ENCODE assay signal across 8 cellular contexts in genomic region chr17:75393523-75394331, GRCh38. TPM values are rescaled to one million over a fixed set of nuclear protein-coding genes. Genes with fewer than 3 reads are reported as not detected.
DNase-seq lines count a peak whose midpoint lies in the region; ATAC-seq, FAIRE-seq and TF ChIP-seq lines count a peak whose summit lies in the region.

No MANE protein-coding gene starts in this region.

- TF ChIP-seq RAD21 in A549 (conservative IDR thresholded peaks at IDR 0.05 in 1 of 2, IDR thresholded peaks at IDR 0.05 in 1 of 2): 0 out of 5 replicates have a peak, but pooled peaks of 1 of the 2 experiments have one; percentile 17

- no peaks in the 10 kb centered on the region for H3K9me3 ChIP-seq in A549
- H3K9me3 ChIP-seq in kidney (ENCODE audit: control insufficient read depth in 1 of 2, low read length in 2 of 2): no peaks in the 10 kb centered on the region

- peak overlapping the region; percentile 62 for H3K4me3 ChIP-seq in A549
- peak overlapping the region; percentile 76 to 92 for H3K4me3 ChIP-seq in kidney (ENCODE audit: low read length in 2 of 2)

- TF ChIP-seq CTCF in A549 (IDR thresholded peaks at IDR 0.05) (no peak), kidney (IDR thresholded peaks at IDR 0.05; ENCODE audit: borderline replicate concordance, extremely low read depth, insufficient read depth) (peak; percentile 25)

- WGBS in A549 (ENCODE audit: missing lambda C conversion rate): 2% methylated on average over 25 of the region's 28 CpGs

- H3K4me1 ChIP-seq in A549: peaks cover 30% of the 10 kb centered on the region
- peaks cover 17 to 21% of the 10 kb centered on the region in 2 donors for H3K4me1 ChIP-seq in kidney (ENCODE audit: control insufficient read depth in 1 of 2, insufficient read depth in 1 of 2, low read depth in 1 of 2, low read length in 2 of 2)

- CTCF ChIA-PET in A549 (lab: Yijun Ruan, JAX): interaction anchor here (0.6 to 3.9 kb wide), 24 partner anchors 9 to 279 kb away, joined by 3 to 27 read pairs (median 6); partner anchors contain the start of genes GRB2, MIF4GD and SMIM5

- ATAC-seq in A549 (peak; percentile 99 to 100), GM18867 (IDR thresholded peaks at IDR 0.05; ENCODE audit: unreplicated experiment) (peak; percentile 62), HG03196 (IDR thresholded peaks at IDR 0.05; ENCODE audit: unreplicated experiment) (peak; percentile 79)

- peaks cover 0 to 2% of the 10 kb centered on the region in 2 donors for H3K36me3 ChIP-seq in kidney (ENCODE audit: control insufficient read depth in 1 of 2, insufficient read depth in 2 of 2, low read length in 2 of 2)

- TF ChIP-seq EP300 in A549 (IDR thresholded peaks at IDR 0.05): no peak

- peak overlapping the region; percentile 84 to 88 for H3K9ac ChIP-seq in kidney (ENCODE audit: low read length in 2 of 2)

- peak overlapping the region; percentile 80 to 88 for H3K27ac ChIP-seq in A549
- H3K27ac ChIP-seq in kidney (ENCODE audit: low read depth in 2 of 2, low read length in 2 of 2): peak overlapping the region; percentile 82 to 85

- POLR2A ChIA-PET in A549 (lab: Yijun Ruan, JAX): interaction anchor here (0.5 to 2.5 kb wide), 14 partner anchors 10 to 521 kb away, joined by 3 to 19 read pairs (median 4); partner anchors contain the start of genes FDXR, GRB2, MIF4GD and SLC25A19

- intact Hi-C loops in kidney (cut with DNase I): loop anchor here (10.0 kb wide), 1 partner anchor 49 kb away; no protein-coding TSS in a partner anchor

- FAIRE-seq in A549 (lab: Jason Lieb, UNC) (peak; percentile 92), kidney (lab: Jason Lieb, UNC) (no peak)

- H3K4me2 ChIP-seq in A549: peak overlapping the region; percentile 85

- peak; percentile 79 for TF ChIP-seq POLR2A in A549 (IDR thresholded peaks at IDR 0.05; ENCODE audit: low read length)

- DNase-seq in A549 (ENCODE audit: low read depth in 1 of 2, low spot score in 1 of 2) (peak; percentile 98 to 99), NCI-H345 treated with DMSO at 0.1 percent for 48 hours (lab: John Stamatoyannopoulos, UW; ENCODE audit: unreplicated experiment) (peak; percentile 99), cerebellar nuclear complex (lab: John Stamatoyannopoulos, UW) (peak; percentile 85 to 98), kidney (peak; percentile 99)
- peak; percentile 78 for DNase-seq in activated CD4-positive, CD25-positive, alpha-beta regulatory T cell treated with anti-CD3 and anti-CD28 coated beads, Interleukin-2, amount 50 U/mL, for 72 hours
- DNase-seq in stimulated activated CD4-positive, alpha-beta T cell treated with anti-CD3 and anti-CD28 coated beads, Interleukin-12 subunit alpha, Interleukin-12 subunit beta, amount 100 ng/mL, for 48 hours (ENCODE audit: low read depth in 2 of 3, low spot score in 1 of 3): peak; percentile 64 to 82 (median 73)

TF ChIP-seq in A549, 52 proteins besides CTCF, POLR2A, EP300 and RAD21 (continues in another document):
- TF ChIP-seq HOXB5 (CRISPR knock-in tag; IDR thresholded peaks at IDR 0.05) (no peak), HOXA7 (CRISPR knock-in tag; IDR thresholded peaks at IDR 0.05) (no peak), USF2 (IDR thresholded peaks at IDR 0.05) (no peak), HOXB13 (CRISPR knock-in tag; IDR thresholded peaks at IDR 0.05; ENCODE audit: low read depth) (no peak), ELK1 (IDR thresholded peaks at IDR 0.05; ENCODE audit: low read depth, low read length) (no peak), ATOH8 (CRISPR knock-in tag; IDR thresholded peaks at IDR 0.05; ENCODE audit: low read depth) (no peak), KDM1A (IDR thresholded peaks at IDR 0.05; ENCODE audit: low read depth) (no peak), PHF8 (IDR thresholded peaks at IDR 0.05; ENCODE audit: borderline replicate concordance, low read depth) (no peak), JUNB (IDR thresholded peaks at IDR 0.05) (no peak), BHLHE40 (IDR thresholded peaks at IDR 0.05; ENCODE audit: low read depth, low read length) (no peak), RNF2 (IDR thresholded peaks at IDR 0.05; ENCODE audit: borderline replicate concordance, low read depth) (no peak), CHD2 (IDR thresholded peaks at IDR 0.05; ENCODE audit: low read length, partially characterized antibody) (no peak), MAX (IDR thresholded peaks at IDR 0.05) (peak; percentile 78), POLR2AphosphoS2 (conservative IDR thresholded peaks at IDR 0.05; ENCODE audit: low read length) (no peak), TP53 (CRISPR knock-in tag; IDR thresholded peaks at IDR 0.05) (no peak), JUN (IDR thresholded peaks at IDR 0.05) (peak; percentile 62 to 69; a peak in 2 of 5 replicates), MAZ (IDR thresholded peaks at IDR 0.05; ENCODE audit: borderline replicate concordance, low read depth, low read length) (peak; percentile 90), CHD4 (IDR thresholded peaks at IDR 0.05; ENCODE audit: borderline replicate concordance) (no peak), CBX2 (IDR thresholded peaks at IDR 0.05; ENCODE audit: borderline replicate concordance, low read depth) (no peak), BCL3 (IDR thresholded peaks at IDR 0.05) (0 out of 3 replicates have a peak, but pooled peaks have one; percentile 60), EHMT2 (IDR thresholded peaks at IDR 0.05; ENCODE audit: low read depth) (no peak), PBX3 (IDR thresholded peaks at IDR 0.05) (peak; percentile 99), EHF (CRISPR knock-in tag; IDR thresholded peaks at IDR 0.05) (no peak), ESRRA (IDR thresholded peaks at IDR 0.05; ENCODE audit: borderline replicate concordance, low read length) (no peak), RCOR1 (IDR thresholded peaks at IDR 0.05; ENCODE audit: low read depth, low read length) (no peak), NPAS2 (CRISPR knock-in tag; IDR thresholded peaks at IDR 0.05; ENCODE audit: borderline replicate concordance) (no peak), HDAC2 (IDR thresholded peaks at IDR 0.05) (no peak), SMC3 (IDR thresholded peaks at IDR 0.05) (no peak), GATA3 (IDR thresholded peaks at IDR 0.05; ENCODE audit: borderline replicate concordance) (no peak), SREBF2 (IDR thresholded peaks at IDR 0.05) (no peak), FOSB (CRISPR knock-in tag; IDR thresholded peaks at IDR 0.05) (no peak)

RNA-seq across cellular contexts. Expression of gene GRB2, which starts 11.8 kb away (rescaled TPM):
- polyA plus RNA-seq in A549 (2011; rRNA removed): 87.5 and 91.4 TPM in 2 replicates
- 88.8 and 101 TPM in 2 replicates for polyA plus RNA-seq in A549 (2012; cell fraction: cytosol; rRNA removed)
- 106 and 120 TPM in 2 replicates for polyA plus RNA-seq in A549 (2012; cell fraction: nucleus; rRNA removed)
- polyA plus RNA-seq in A549 (2017; fragmentation: RNase III; extraction: RNeasy Plus Mini Kit Qiagen cat#74134 plus additional on column Dnase treatment): 89.0 to 91.9 TPM (median 90.1 TPM) in 3 replicates
- polyA minus RNA-seq in A549 (2011; rRNA and poly(A)+ RNA removed): 33.3 and 40.5 TPM in 2 replicates
- 119 TPM for total RNA-seq in kidney
- polyA plus RNA-seq in kidney (ENCODE audit: insufficient read depth, low read depth, low replicate concordance): 65.3 TPM

Comparison
In these comparisons a context has a peak if more than half of its experiments do, and no peak if none do; other contexts are left out.
1. Peak in every context shown above with its lines: DNase-seq, ATAC-seq, H3K4me3 ChIP-seq and H3K27ac ChIP-seq.